Comparison of ENCODE assay signal across 13 cellular contexts in genomic region chr15:76342046-76342381, GRCh38. TPM values are rescaled to one million over a fixed set of nuclear protein-coding genes. Genes with fewer than 3 reads are reported as not detected.
DNase-seq lines count a peak whose midpoint lies in the region; ATAC-seq and TF ChIP-seq lines count a peak whose summit lies in the region.
"Had no signal": no experiment of that assay in that cellular context is flagged by ENCODE, and none has a peak within 500 bp of the region (broad histone marks: within the 10 kb centered on the region; RNA-seq: fewer than 3 reads in every experiment).

No MANE protein-coding gene starts in this region.

- CTCF ChIA-PET in CD4-positive, alpha-beta memory T cell (lab: Charles Lee; ENCODE audit: partially characterized antibody), result interaction anchor here (1.1 kb wide), 1 partner anchor 56 kb away, joined by 3 read pairs; no protein-coding TSS in a partner anchor

- H3K27me3 ChIP-seq in CD4-positive, alpha-beta memory T cell (ENCODE audit: insufficient read depth, low read length), result peaks cover 71% of the 10 kb centered on the region
- peaks cover 100% of the 10 kb centered on the region for H3K27me3 ChIP-seq in HUES6 (ENCODE audit: control insufficient read depth, insufficient read depth, low read length)

- no peak overlapping the region for H3K9ac ChIP-seq in HUES6 (ENCODE audit: low read length)

- POLR2A ChIA-PET in CD4-positive, alpha-beta memory T cell (lab: Charles Lee; ENCODE audit: partially characterized antibody), result no interaction called here

- intact Hi-C loops in CD4-positive, alpha-beta memory T cell (cut with micrococcal nuclease), result no loop called here
- intact Hi-C loops in left cardiac atrium (cut with DNase I), result no loop called here

- H3K9me3 Mint-ChIP-seq in CD4-positive, alpha-beta memory T cell, result peaks cover 0 to 19% (median 3%) of the 10 kb centered on the region in 8 donors
- H3K9me3 Mint-ChIP-seq in central memory CD8-positive, alpha-beta T cell, result no peaks in the 10 kb centered on the region
- no peaks in the 10 kb centered on the region for H3K9me3 Mint-ChIP-seq in neural crest cell

- peak overlapping the region in 2 of 7 donors; percentile 15 to 75 for H3K27ac Mint-ChIP-seq in CD4-positive, alpha-beta memory T cell
- H3K27ac Mint-ChIP-seq in central memory CD8-positive, alpha-beta T cell (ENCODE audit: low read depth), result no peak overlapping the region
- no peak overlapping the region for H3K27ac Mint-ChIP-seq in neural crest cell (ENCODE audit: unreplicated experiment)

- no peak for ATAC-seq in central memory CD8-positive, alpha-beta T cell (replicated peaks; ENCODE audit: extremely low read depth, poor library complexity, severe bottlenecking)
- ATAC-seq in left cardiac atrium, result no peak
- ATAC-seq: SK-N-SH treated with all-trans-retinoic acid at 6 μM for 48 hours had no signal

- no peak for TF ChIP-seq CTCF in neural crest cell (conservative IDR thresholded peaks at IDR 0.05)

- H3K9me3 ChIP-seq in CD4-positive, alpha-beta memory T cell (ENCODE audit: control insufficient read depth in 1 of 2, low read length in 2 of 2), result no peaks in the 10 kb centered on the region
- no peaks in the 10 kb centered on the region for H3K9me3 ChIP-seq in HUES6 (ENCODE audit: control insufficient read depth, insufficient read depth, low read depth, low read length)

- no peaks in the 10 kb centered on the region for H3K36me3 ChIP-seq in CD4-positive, alpha-beta memory T cell (ENCODE audit: insufficient read depth, low read length)
- H3K36me3 ChIP-seq in HUES6 (ENCODE audit: control insufficient read depth, insufficient read depth, low read length), result no peaks in the 10 kb centered on the region

- peaks cover 80% of the 10 kb centered on the region for H3K4me1 ChIP-seq in CD4-positive, alpha-beta memory T cell (ENCODE audit: insufficient read depth, low read length)
- peaks cover 43% of the 10 kb centered on the region for H3K4me1 ChIP-seq in HUES6 (ENCODE audit: control insufficient read depth, insufficient read depth, low read length)

- peak overlapping the region in 7 of 8 donors; percentile 70 to 94 (median 79) for H3K4me3 Mint-ChIP-seq in CD4-positive, alpha-beta memory T cell
- peak overlapping the region; percentile 82 for H3K4me3 Mint-ChIP-seq in central memory CD8-positive, alpha-beta T cell
- peak overlapping the region; percentile 76 for H3K4me3 Mint-ChIP-seq in neural crest cell

- no peak overlapping the region for H3K27ac ChIP-seq in CD4-positive, alpha-beta memory T cell (ENCODE audit: low read depth, low read length)
- H3K27ac ChIP-seq in HUES6 (ENCODE audit: low read depth, low read length), result no peak overlapping the region

- DNase-seq in CD4-positive, alpha-beta memory T cell, result peak in 1 of 5 donors; percentile 25
- DNase-seq in central memory CD8-positive, alpha-beta T cell (ENCODE audit: low spot score in 2 of 2), result no peak
- peak; percentile 9 for DNase-seq in neural crest cell (ENCODE audit: low read depth, low spot score)
- DNase-seq in cerebellum (ENCODE audit: low spot score), result no peak
- DNase-seq in anterior cingulate cortex (lab: John Stamatoyannopoulos, UW), result no peak
- no peak for DNase-seq in left cardiac atrium
- DNase-seq in DMS153 (lab: John Stamatoyannopoulos, UW), result no peak
- DNase-seq: COR-L47, islet precursor cell, NCI-H1048 had no signal

- peaks cover 2 to 5% of the 10 kb centered on the region in 2 donors for H3K36me3 Mint-ChIP-seq in CD4-positive, alpha-beta memory T cell
- H3K36me3 Mint-ChIP-seq in central memory CD8-positive, alpha-beta T cell (ENCODE audit: insufficient read depth), result peaks cover 19% of the 10 kb centered on the region
- peaks cover 6% of the 10 kb centered on the region for H3K36me3 Mint-ChIP-seq in neural crest cell (ENCODE audit: low read depth)

- no peak overlapping the region for H3K4me3 ChIP-seq in CD4-positive, alpha-beta memory T cell (ENCODE audit: low read length in 2 of 2)
- H3K4me3 ChIP-seq in HUES6 (ENCODE audit: low read depth, low read length), result peak overlapping the region; percentile 50; the same call in 1 of the 2 replicates

- peaks cover 36 to 65% (median 46%) of the 10 kb centered on the region in 4 donors for H3K4me1 Mint-ChIP-seq in CD4-positive, alpha-beta memory T cell
- peaks cover 56% of the 10 kb centered on the region for H3K4me1 Mint-ChIP-seq in central memory CD8-positive, alpha-beta T cell
- peaks cover 36% of the 10 kb centered on the region for H3K4me1 Mint-ChIP-seq in neural crest cell

- peaks cover 61 to 63% of the 10 kb centered on the region in 2 donors for H3K27me3 Mint-ChIP-seq in CD4-positive, alpha-beta memory T cell
- H3K27me3 Mint-ChIP-seq in central memory CD8-positive, alpha-beta T cell, result peaks cover 84% of the 10 kb centered on the region
- H3K27me3 Mint-ChIP-seq in neural crest cell (ENCODE audit: low read depth), result peaks cover 89% of the 10 kb centered on the region

RNA-seq across cellular contexts. Expression of gene ISL2, which starts 5.4 kb away (rescaled TPM):
- not detected for total RNA-seq in CD4-positive, alpha-beta memory T cell
- polyA plus RNA-seq in CD4-positive, alpha-beta memory T cell, result not detected
- total RNA-seq in neural crest cell, result 0.25 TPM in 1 of 2 replicates, not detected in the other
- total RNA-seq in cerebellum, result not detected
- not detected for total RNA-seq in left cardiac atrium
- polyA plus RNA-seq: urinary bladder had no signal

RNA-seq across cellular contexts. Expression of gene ETFA, which starts 30.7 kb away (rescaled TPM):
- total RNA-seq in CD4-positive, alpha-beta memory T cell, result 10 to 100 TPM; 47.7 to 49.4 TPM
- 100 to 1,000 TPM; 104 to 106 TPM for polyA plus RNA-seq in CD4-positive, alpha-beta memory T cell
- 109 and 119 TPM in 2 replicates for total RNA-seq in neural crest cell
- 52.8 TPM for total RNA-seq in cerebellum
- 100 to 1,000 TPM; 265 to 268 TPM for total RNA-seq in left cardiac atrium
